8 cellular contexts compared by ENCODE assay signal in the genomic region with DNA sequence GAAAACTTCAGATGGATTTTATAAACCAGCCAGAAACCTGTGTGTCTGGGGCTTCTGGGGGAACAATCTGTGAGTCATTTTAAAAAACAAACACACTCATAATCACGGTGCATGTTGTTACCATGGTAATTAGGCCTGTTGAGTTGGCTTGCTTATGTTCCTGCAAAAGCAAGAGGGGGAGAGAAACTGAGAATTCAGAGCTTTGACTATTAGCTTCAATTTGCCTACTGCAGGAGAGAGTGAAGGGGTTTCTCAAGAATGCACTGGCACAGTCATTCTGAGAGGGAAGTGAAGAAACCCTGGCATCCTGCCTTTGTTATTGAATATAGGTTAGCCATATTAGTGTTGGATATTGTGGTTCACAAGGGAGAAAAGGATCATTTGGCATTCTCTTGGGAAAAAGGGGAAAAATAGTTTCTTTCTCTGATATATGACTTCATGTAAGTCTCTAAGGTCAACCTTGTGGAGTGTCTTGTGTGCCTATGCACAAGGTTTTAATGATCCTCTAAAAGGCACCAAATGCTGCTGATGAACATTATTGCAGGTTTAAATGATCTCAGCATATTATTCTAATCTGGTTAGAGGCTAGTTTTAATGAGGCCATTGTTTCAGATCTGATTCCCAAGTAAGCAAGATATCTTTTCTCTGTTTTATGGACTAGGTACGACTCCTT. TPM values are rescaled to one million over a fixed set of nuclear protein-coding genes. Genes with fewer than 3 reads are reported as not detected.
DNase-seq lines count a peak whose midpoint lies in the region; ATAC-seq and TF ChIP-seq lines count a peak whose summit lies in the region.

No MANE protein-coding gene starts in this region.

- H3K27me3 ChIP-seq in heart left ventricle (no peaks in the 10 kb centered on the region), left ventricle myocardium inferior (ENCODE audit: low read depth) (no peaks in the 10 kb centered on the region), heart right ventricle (no peaks in the 10 kb centered on the region), upper lobe of right lung (no peaks in the 10 kb centered on the region)

- H3K27ac ChIP-seq in heart left ventricle (peak overlapping the region in 2 of 12 donors; percentile 13), left ventricle myocardium inferior (replicated peaks) (no peak overlapping the region), heart right ventricle (peak overlapping the region in 5 of 10 donors; percentile 1 to 74 (median 19)), upper lobe of right lung (no peak overlapping the region)

- H3K4me3 ChIP-seq in heart left ventricle (no peak overlapping the region), left ventricle myocardium inferior (no peak overlapping the region), heart right ventricle (no peak overlapping the region), upper lobe of right lung (no peak overlapping the region)

- no peaks in the 10 kb centered on the region for H3K9me3 Mint-ChIP-seq in activated CD8-positive, alpha-beta T cell treated with anti-CD3 and anti-CD28 coated beads, Interleukin-2, amount 10 ng/mL, durations not matched to agents 7 days and 5 days (ENCODE audit: insufficient read depth)

- H3K9me3 ChIP-seq in heart left ventricle (no peaks in the 10 kb centered on the region), left ventricle myocardium inferior (replicated peaks) (no peaks in the 10 kb centered on the region), heart right ventricle (no peaks in the 10 kb centered on the region), upper lobe of right lung (no peaks in the 10 kb centered on the region)

- H3K4me1 Mint-ChIP-seq in activated CD8-positive, alpha-beta T cell treated with anti-CD3 and anti-CD28 coated beads, Interleukin-2, amount 10 ng/mL, durations not matched to agents 7 days and 5 days (ENCODE audit: low read depth): peaks cover 56% of the 10 kb centered on the region

- intact Hi-C loops in heart left ventricle (cut with DNase I): no loop called here
- intact Hi-C loops in left ventricle myocardium inferior (cut with micrococcal nuclease): no loop called here
- intact Hi-C loops in heart right ventricle (cut with DNase I): loop anchor here in 1 of 10 donors (5.0 kb wide), 1 partner anchor 44 kb away; no protein-coding TSS in a partner anchor
- intact Hi-C loops in upper lobe of right lung (cut with DNase I): no loop called here

- peak overlapping the region; percentile 36 for H3K27ac Mint-ChIP-seq in activated CD8-positive, alpha-beta T cell treated with anti-CD3 and anti-CD28 coated beads, Interleukin-2, amount 10 ng/mL, durations not matched to agents 7 days and 5 days

- CTCF ChIA-PET in activated CD8-positive, alpha-beta T cell treated with anti-CD3 and anti-CD28 coated beads, Interleukin-2, amount 10 ng/mL, durations not matched to agents 7 days and 5 days (lab: Charles Lee): interaction anchor here (1.2 to 1.9 kb wide), 3 partner anchors 10 to 26 kb away, joined by 4 to 6 read pairs (median 4); no protein-coding TSS in a partner anchor

- no peak for TF ChIP-seq POLR2A in heart left ventricle (IDR thresholded peaks at IDR 0.05)

- ATAC-seq in heart left ventricle: peak; percentile 46 to 85 (median 52)
- peak; percentile 51 for ATAC-seq in activated CD8-positive, alpha-beta T cell treated with anti-CD3 and anti-CD28 coated beads, Interleukin-2, amount 10 ng/mL, durations not matched to agents 7 days and 5 days
- peak in 7 of 8 donors; percentile 33 to 71 (median 58) for ATAC-seq in heart right ventricle
- peak; percentile 65 for ATAC-seq in upper lobe of right lung

- H3K27me3 Mint-ChIP-seq in activated CD8-positive, alpha-beta T cell treated with anti-CD3 and anti-CD28 coated beads, Interleukin-2, amount 10 ng/mL, durations not matched to agents 7 days and 5 days (ENCODE audit: low read depth): no peaks in the 10 kb centered on the region

- WGBS in heart left ventricle, 4 donors: 49 to 54% (median 52%) methylated on average over 2 of the region's 2 CpGs
- WGBS in heart right ventricle, 2 donors: 47 to 53% methylated on average over 2 of the region's 2 CpGs

- H3K36me3 ChIP-seq in heart left ventricle (no peaks in the 10 kb centered on the region), left ventricle myocardium inferior (no peaks in the 10 kb centered on the region), heart right ventricle (no peaks in the 10 kb centered on the region), upper lobe of right lung (no peaks in the 10 kb centered on the region)

- peaks cover 56% of the 10 kb centered on the region for H3K36me3 Mint-ChIP-seq in activated CD8-positive, alpha-beta T cell treated with anti-CD3 and anti-CD28 coated beads, Interleukin-2, amount 10 ng/mL, durations not matched to agents 7 days and 5 days (ENCODE audit: low read depth)

- H3K4me1 ChIP-seq in heart left ventricle: peaks cover 0 to 51% (median 4%) of the 10 kb centered on the region in 12 donors
- H3K4me1 ChIP-seq in left ventricle myocardium inferior: peaks cover 18% of the 10 kb centered on the region
- peaks cover 0 to 54% (median 13%) of the 10 kb centered on the region in 9 donors for H3K4me1 ChIP-seq in heart right ventricle
- H3K4me1 ChIP-seq in upper lobe of right lung: peaks cover 7% of the 10 kb centered on the region

- no peak for TF ChIP-seq CTCF in heart left ventricle (IDR thresholded peaks at IDR 0.05)
- no peak for TF ChIP-seq CTCF in left ventricle myocardium inferior (IDR thresholded peaks at IDR 0.05; ENCODE audit: borderline replicate concordance)
- TF ChIP-seq CTCF in heart right ventricle (IDR thresholded peaks at IDR 0.05): no peak
- TF ChIP-seq CTCF in upper lobe of right lung (IDR thresholded peaks at IDR 0.05): no peak

- DNase-seq in heart left ventricle (no peak), left ventricle myocardium inferior (no peak), H4 (ENCODE audit: low spot score) (peak; percentile 90), M059J (ENCODE audit: low read depth) (peak; percentile 98), heart right ventricle (no peak), upper lobe of right lung (no peak), globus pallidus (ENCODE audit: low spot score) (no peak)
- DNase-seq in activated CD8-positive, alpha-beta T cell treated with anti-CD3 and anti-CD28 coated beads, Interleukin-2, amount 10 ng/mL, durations not matched to agents 7 days and 5 days: peak; percentile 32

- POLR2A ChIA-PET in activated CD8-positive, alpha-beta T cell treated with anti-CD3 and anti-CD28 coated beads, Interleukin-2, amount 10 ng/mL, durations not matched to agents 7 days and 5 days (lab: Charles Lee): interaction anchor here (2.7 to 3.0 kb wide), 2 partner anchors 12 to 26 kb away, joined by 11 to 23 read pairs; partner anchors contain the start of gene GNG2

- peak overlapping the region; percentile 1 for H3K4me3 Mint-ChIP-seq in activated CD8-positive, alpha-beta T cell treated with anti-CD3 and anti-CD28 coated beads, Interleukin-2, amount 10 ng/mL, durations not matched to agents 7 days and 5 days

RNA-seq across cellular contexts. Expression of gene GNG2, which starts 12.9 kb away (rescaled TPM):
- 10 to 100 TPM in 2 of 9 donors, 1 to 10 TPM in 7; 3.3 to 29.2 (median 7.8) TPM for total RNA-seq in heart left ventricle
- 1 to 10 TPM; 3.1 to 3.7 TPM for polyA plus RNA-seq in heart left ventricle
- total RNA-seq in left ventricle myocardium inferior: 6.7 TPM
- total RNA-seq in H4 (2014; rRNA removed; shearing (Covaris generic)): 22.1 and 32.3 TPM in 2 replicates
- total RNA-seq in M059J (2014; rRNA removed; shearing (Covaris generic)): 13.9 and 14.7 TPM in 2 replicates
- 100 to 1,000 TPM; 293 to 302 TPM for total RNA-seq in activated CD8-positive, alpha-beta T cell treated with anti-CD3 and anti-CD28 coated beads, Interleukin-2, amount 10 ng/mL, durations not matched to agents 7 days and 5 days
- total RNA-seq in heart right ventricle: 10 to 100 TPM in 2 of 10 donors, 1 to 10 TPM in 8; 3.6 to 20.6 (median 8.0) TPM
- 1 to 10 TPM; 3.6 to 5.6 TPM for polyA plus RNA-seq in heart right ventricle
- total RNA-seq in upper lobe of right lung: 24.4 TPM

Comparison
In these comparisons a context has a peak if more than half of its experiments do, and no peak if none do; other contexts are left out.
1. DNase-seq: peak in H4 (single experiment), M059J (single experiment) and activated CD8-positive, alpha-beta T cell treated with anti-CD3 and anti-CD28 coated beads, Interleukin-2, amount 10 ng/mL, durations not matched to agents 7 days and 5 days (single experiment); none in heart left ventricle (0 of 5), left ventricle myocardium inferior (single experiment), heart right ventricle (0 of 2), upper lobe of right lung (single experiment) and globus pallidus (single experiment).
2. Peak in every context shown above with its lines, with median percentiles within 50 percentile points of each other: ATAC-seq.